In genomic region chr2:61144697-61145268, GRCh38 we compare ENCODE assay signal across 8 cellular contexts. TPM values are rescaled to one million over a fixed set of nuclear protein-coding genes. Genes with fewer than 3 reads are reported as not detected.
DNase-seq lines count a peak whose midpoint lies in the region; ATAC-seq and TF ChIP-seq lines count a peak whose summit lies in the region.

No MANE protein-coding gene starts in this region.

- TF ChIP-seq POLR2A in GM15510 (IDR thresholded peaks at IDR 0.05; ENCODE audit: borderline replicate concordance, extremely low read depth, insufficient read length), result peak; percentile 82

- H3K27ac ChIP-seq in cingulate gyrus (ENCODE audit: low read depth, low read length), result peak overlapping the region; percentile 92

- peak; percentile 92 for ATAC-seq in HG02884 (IDR thresholded peaks at IDR 0.05; ENCODE audit: unreplicated experiment)

- H3K36me3 ChIP-seq in kidney epithelial cell (ENCODE audit: control insufficient read depth, insufficient read depth, low read length), result no peaks in the 10 kb centered on the region

- peak; percentile 98 for DNase-seq in NCI-H2171 (lab: John Stamatoyannopoulos, UW)
- peak; percentile 95 for DNase-seq in activated CD4-positive, alpha-beta T cell treated with anti-CD3 and anti-CD28 coated beads for 4 hours
- peak; percentile 90 for DNase-seq in kidney epithelial cell (ENCODE audit: low read depth)
- peak; percentile 81 to 85 for DNase-seq in stimulated activated CD4-positive, alpha-beta T cell treated with anti-CD3 and anti-CD28 coated beads, Interleukin-15, amount 100 ng/mL, for 1 hour (ENCODE audit: low read depth in 1 of 2, low spot score in 1 of 2)
- DNase-seq in NCI-H146 treated with DMSO at 0.1 percent for 48 hours (lab: John Stamatoyannopoulos, UW; ENCODE audit: unreplicated experiment), result no peak

- peak overlapping the region; percentile 73 for H3K4me3 ChIP-seq in kidney epithelial cell (ENCODE audit: low read depth, low read length)

- no peaks in the 10 kb centered on the region for H3K27me3 ChIP-seq in kidney epithelial cell (ENCODE audit: control insufficient read depth, insufficient read depth, low read length)

- TF ChIP-seq CTCF in kidney epithelial cell (IDR thresholded peaks at IDR 0.05; ENCODE audit: insufficient read depth, low read length, poor library complexity, severe bottlenecking), result no peak

RNA-seq across cellular contexts. Expression of gene C2orf74, which starts 17.2 kb away (rescaled TPM):
- total RNA-seq in kidney epithelial cell, result 18.3 and 26.4 TPM in 2 replicates
